ENCODE assay signal across 29 cellular contexts in the genomic region with DNA sequence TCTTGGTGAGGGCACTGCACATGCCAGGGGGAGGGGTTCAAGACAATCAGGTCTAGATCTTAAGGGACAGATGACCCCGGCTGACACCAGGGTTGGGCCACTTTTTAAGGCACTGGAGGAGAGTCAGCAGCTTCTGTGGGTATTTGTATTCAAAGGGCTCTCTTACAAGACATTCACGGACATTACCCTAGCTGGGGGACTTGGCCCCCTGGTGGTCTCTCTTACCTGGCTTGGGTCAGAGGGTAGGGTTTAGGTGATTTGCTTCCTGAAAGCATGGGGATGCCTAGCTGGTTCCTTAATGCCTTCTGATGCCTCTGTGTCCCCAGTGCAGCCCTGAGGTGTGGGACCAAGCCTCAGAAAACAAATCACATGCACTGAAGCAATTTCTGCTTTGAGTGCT.
"Had no signal": no experiment of that assay in that cellular context is flagged by ENCODE, and none has a peak within 500 bp of the region (broad histone marks: within the 10 kb centered on the region; RNA-seq: fewer than 3 reads in every experiment).

No MANE protein-coding gene starts in this region.

- ATAC-seq: activated CD4-positive, alpha-beta T cell treated with anti-CD3 and anti-CD28 coated beads for 36 hours; activated T-cell treated with anti-CD3 and anti-CD28 coated beads, Interleukin-2, amount 50 U/mL, for 72 hours; Panc1; Right ventricle myocardium inferior had no signal

- H3K27me3 ChIP-seq: adrenal gland, breast epithelium, MG63, SJCRH30 had no signal

- H3K4me3 ChIP-seq: adrenal gland, breast epithelium, MG63, SJCRH30 had no signal

- H3K36me3 ChIP-seq: adrenal gland, breast epithelium, MG63, SJCRH30 had no signal

- H3K4me2 ChIP-seq: SK-N-SH had no signal

- H3K4me1 ChIP-seq: adrenal gland, breast epithelium, SJCRH30 had no signal

- DNase-seq: activated CD4-positive, alpha-beta memory T cell treated with anti-CD3 and anti-CD28 coated beads, Interleukin-2, amount 10 ng/mL, durations not matched to agents 7 days and 5 days; activated CD4-positive, alpha-beta T cell treated with anti-CD3 and anti-CD28 coated beads for 36 hours; activated CD4-positive, alpha-beta T cell treated with anti-CD3 and anti-CD28 coated beads, Interleukin-2, amount 50 U/mL, for 1 hour; activated gamma-delta T cell treated with Interleukin-2 at 50 U/mL for 16 hours; activated naive CD4-positive, alpha-beta T cell treated with anti-CD3 and anti-CD28 coated beads, Interleukin-2, amount 10 ng/mL, durations not matched to agents 7 days and 5 days; activated naive CD8-positive, alpha-beta T cell treated with anti-CD3 and anti-CD28 coated beads for 36 hours; activated T-cell treated with anti-CD3 and anti-CD28 coated beads, Interleukin-2, amount 50 U/mL, for 72 hours; adrenal gland; anterior cingulate cortex; caudate nucleus; MG63; MV-4-11; NCI-H1105; NCI-H1436; NCI-H1694 treated with DMSO at 0.1 percent for 48 hours; NCI-H2029 treated with DMSO at 0.1 percent for 48 hours; NCI-H345; NCI-H510A; NCI-H526 treated with DMSO at 0.1 percent for 48 hours; NK-92 treated with Interleukin-12 subunit alpha and Interleukin-12 subunit beta, amount 100 ng/mL, for 24 hours; OCI-M1; RPMI8226; SJCRH30; SK-N-SH; T-helper 1 cell had no signal

- H3K9ac ChIP-seq: SK-N-SH had no signal

- H3K27ac ChIP-seq: adrenal gland, breast epithelium, SJCRH30, VCaP had no signal
